1 cellular context compared by ENCODE assay signal in genomic region chr2:207767461-207768167, GRCh38.
TF ChIP-seq lines count a peak whose summit lies in the region.

No MANE protein-coding gene starts in this region.

TF ChIP-seq in HepG2, 621 proteins besides CTCF, POLR2A, EP300 and RAD21 (continued from another document and continues in another):
- TF ChIP-seq UBTF (CRISPR knock-in tag; IDR thresholded peaks at IDR 0.05) (peak; percentile 76; the same call in 1 of the 2 replicates), PATZ1 (CRISPR knock-in tag; IDR thresholded peaks at IDR 0.05) (peak; percentile 50; the same call in 1 of the 2 replicates), ZKSCAN8 (CRISPR knock-in tag; IDR thresholded peaks at IDR 0.05; ENCODE audit: borderline replicate concordance) (peak; percentile 52; the same call in 1 of the 2 replicates), YY1 (IDR thresholded peaks at IDR 0.05; ENCODE audit: insufficient read depth, insufficient replicate concordance, low read depth, low read length) (peak; percentile 7), ZNF503 (CRISPR knock-in tag; IDR thresholded peaks at IDR 0.05) (no peak), ARHGAP35 (CRISPR knock-in tag; IDR thresholded peaks at IDR 0.05; ENCODE audit: borderline replicate concordance) (no peak; the same call in 1 of the 2 replicates), FOXP1 (IDR thresholded peaks at IDR 0.05) (no peak), FOXP1 (CRISPR knock-in tag; IDR thresholded peaks at IDR 0.05) (peak; percentile 13; the same call in 1 of the 2 replicates), ZBED4 (CRISPR knock-in tag; IDR thresholded peaks at IDR 0.05; ENCODE audit: borderline replicate concordance) (no peak), ZNF547 (CRISPR knock-in tag; IDR thresholded peaks at IDR 0.05) (no peak; the same call in 1 of the 2 replicates), TEAD2 (CRISPR knock-in tag; IDR thresholded peaks at IDR 0.05) (no peak), ZNF451 (CRISPR knock-in tag; IDR thresholded peaks at IDR 0.05) (no peak), ZNF737 (CRISPR knock-in tag; IDR thresholded peaks at IDR 0.05; ENCODE audit: borderline replicate concordance) (peak; percentile 14; the same call in 1 of the 2 replicates), ZBTB33 (CRISPR knock-in tag; IDR thresholded peaks at IDR 0.05) (peak; percentile 93), SPEN (CRISPR knock-in tag; IDR thresholded peaks at IDR 0.05; ENCODE audit: low read depth) (peak; percentile 56; the same call in 1 of the 2 replicates), RBFOX2 (IDR thresholded peaks at IDR 0.05; ENCODE audit: low read depth, low read length) (peak; percentile 4; the same call in 1 of the 2 replicates), ZNF562 (CRISPR knock-in tag; IDR thresholded peaks at IDR 0.05; ENCODE audit: borderline replicate concordance) (no peak), GMEB1 (CRISPR knock-in tag; IDR thresholded peaks at IDR 0.05; ENCODE audit: borderline replicate concordance) (peak; percentile 37; the same call in 1 of the 2 replicates), ZFP82 (CRISPR knock-in tag; IDR thresholded peaks at IDR 0.05; ENCODE audit: borderline replicate concordance) (no peak), GLI4 (CRISPR knock-in tag; IDR thresholded peaks at IDR 0.05; ENCODE audit: borderline replicate concordance) (no peak), SP1 (IDR thresholded peaks at IDR 0.05) (no peak), SP1 (CRISPR knock-in tag; IDR thresholded peaks at IDR 0.05) (peak; percentile 51; the same call in 1 of the 2 replicates), ZSCAN31 (CRISPR knock-in tag; IDR thresholded peaks at IDR 0.05; ENCODE audit: low read depth) (no peak), ATRX (CRISPR knock-in tag; IDR thresholded peaks at IDR 0.05; ENCODE audit: borderline replicate concordance) (no peak), ZNF512 (CRISPR knock-in tag; IDR thresholded peaks at IDR 0.05) (0 out of 2 replicates have a peak, but pooled peaks have one; percentile 8), HNF1B (CRISPR knock-in tag; IDR thresholded peaks at IDR 0.05) (peak; percentile 51; the same call in 1 of the 2 replicates), ZNF766 (CRISPR knock-in tag; IDR thresholded peaks at IDR 0.05; ENCODE audit: borderline replicate concordance) (no peak), ZNF552 (CRISPR knock-in tag; IDR thresholded peaks at IDR 0.05; ENCODE audit: borderline replicate concordance) (peak; percentile 80; the same call in 1 of the 2 replicates), NRL (CRISPR knock-in tag; IDR thresholded peaks at IDR 0.05; ENCODE audit: borderline replicate concordance) (0 out of 2 replicates have a peak, but pooled peaks have one; percentile 21), HMGA1 (CRISPR knock-in tag; conservative IDR thresholded peaks at IDR 0.05) (no peak), NR3C1 (CRISPR knock-in tag; IDR thresholded peaks at IDR 0.05) (no peak), FOXK2 (IDR thresholded peaks at IDR 0.05) (no peak), ZFP91 (CRISPR knock-in tag; IDR thresholded peaks at IDR 0.05; ENCODE audit: borderline replicate concordance) (peak; percentile 84; the same call in 1 of the 2 replicates), ZSCAN22 (CRISPR knock-in tag; IDR thresholded peaks at IDR 0.05) (0 out of 2 replicates have a peak, but pooled peaks have one; percentile 51), SMYD3 (CRISPR knock-in tag; IDR thresholded peaks at IDR 0.05) (no peak), HOMEZ (CRISPR knock-in tag; IDR thresholded peaks at IDR 0.05; ENCODE audit: low read depth) (no peak), RBM39 (IDR thresholded peaks at IDR 0.05; ENCODE audit: low read depth, low read length, poor library complexity, severe bottlenecking) (no peak)
